1 cellular context compared by ENCODE assay signal in genomic region chr1:248810727-248811513, GRCh38.
TF ChIP-seq lines count a peak whose summit lies in the region.

No MANE protein-coding gene starts in this region.

TF ChIP-seq in GM12878, 131 proteins besides CTCF, POLR2A, EP300 and RAD21:
- TF ChIP-seq TBL1XR1 (IDR thresholded peaks at IDR 0.05; ENCODE audit: low read depth, low read length) (no peak), PBX3 (IDR thresholded peaks at IDR 0.05; ENCODE audit: insufficient replicate concordance, low read depth, low read length) (no peak), ELK1 (IDR thresholded peaks at IDR 0.05; ENCODE audit: low read depth, low read length) (no peak)
